In the genomic region with DNA sequence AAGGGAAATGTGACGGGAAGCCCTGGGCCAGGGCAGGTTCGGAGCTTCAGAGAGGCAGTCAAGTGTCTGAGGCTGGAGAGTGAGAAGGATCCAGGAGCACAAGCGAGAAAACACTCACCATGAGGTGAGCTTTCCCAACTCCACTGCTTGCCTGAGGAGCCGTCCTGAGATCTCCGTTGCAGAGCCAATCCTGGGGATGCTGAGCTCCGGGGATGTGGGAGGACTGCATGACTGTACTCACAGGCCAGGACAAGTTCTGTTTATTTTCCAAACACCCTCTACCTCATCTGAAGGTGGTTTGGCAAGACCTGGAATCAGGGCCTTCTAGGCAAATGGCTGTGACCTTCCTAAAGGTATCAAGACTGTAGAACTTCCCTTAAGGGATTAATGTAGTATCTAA, we compare ENCODE assay signal across 1 cellular context.
TF ChIP-seq lines count a peak whose summit lies in the region.

No MANE protein-coding gene starts in this region.

TF ChIP-seq in GM23338, 12 proteins besides CTCF, POLR2A, EP300 and RAD21:
- no peak for TF ChIP-seq ZNF462 (CRISPR knock-in tag; IDR thresholded peaks at IDR 0.05)
- TF ChIP-seq POLR2AphosphoS5 (IDR thresholded peaks at IDR 0.05; ENCODE audit: low read depth) = no peak
- TF ChIP-seq STAT1 (IDR thresholded peaks at IDR 0.05; ENCODE audit: unreplicated experiment) = no peak
- TF ChIP-seq ZNF331 (CRISPR knock-in tag; IDR thresholded peaks at IDR 0.05; ENCODE audit: low read depth) = no peak
- no peak for TF ChIP-seq EZH2phosphoT487 (IDR thresholded peaks at IDR 0.05; ENCODE audit: unreplicated experiment)
- TF ChIP-seq JUNB (IDR thresholded peaks at IDR 0.05; ENCODE audit: unreplicated experiment) = no peak
- no peak for TF ChIP-seq EZH2 (IDR thresholded peaks at IDR 0.05; ENCODE audit: low read depth, unreplicated experiment)
- TF ChIP-seq ZNF114 (CRISPR knock-in tag; IDR thresholded peaks at IDR 0.05) = no peak
- no peak for TF ChIP-seq NANOG (IDR thresholded peaks at IDR 0.05; ENCODE audit: borderline replicate concordance)
